34 cellular contexts compared by ENCODE assay signal in the genomic region with DNA sequence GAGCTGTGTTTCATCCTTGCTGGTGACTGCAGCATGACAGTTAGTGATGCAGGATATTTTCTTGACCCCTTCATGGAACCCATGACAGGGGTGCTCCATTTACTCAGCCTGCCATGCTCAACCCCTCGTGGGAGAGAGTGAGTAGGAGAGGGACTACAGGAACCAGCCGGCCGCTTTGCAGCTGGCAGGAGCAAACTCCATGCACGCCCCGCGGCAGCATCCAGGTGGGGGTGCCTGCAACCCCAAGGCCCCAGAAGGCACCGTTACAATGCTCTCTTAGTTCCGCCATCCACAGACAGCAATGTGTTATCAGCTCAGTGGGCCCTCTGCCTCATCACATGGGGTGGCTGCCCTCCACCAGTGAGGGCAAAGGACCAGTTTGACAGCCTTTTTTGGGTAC.
DNase-seq lines count a peak whose midpoint lies in the region; ATAC-seq, FAIRE-seq and TF ChIP-seq lines count a peak whose summit lies in the region.
"Had no signal": no experiment of that assay in that cellular context is flagged by ENCODE, and none has a peak within 500 bp of the region (broad histone marks: within the 10 kb centered on the region; RNA-seq: fewer than 3 reads in every experiment).

No MANE protein-coding gene starts in this region.

- H3K4me3 Mint-ChIP-seq in chondrocyte (ENCODE audit: unreplicated experiment) = no peak overlapping the region
- H3K4me3 Mint-ChIP-seq: B cell; CD14-positive monocyte; CD4-positive, alpha-beta memory T cell; CD4-positive, alpha-beta T cell; CD4-positive, CD25-positive, alpha-beta regulatory T cell; CD8-positive, alpha-beta memory T cell; CD8-positive, alpha-beta T cell had no signal

- peaks cover 3% of the 10 kb centered on the region for H3K27me3 Mint-ChIP-seq in chondrocyte (ENCODE audit: low read depth)

- CTCF ChIA-PET in Panc1 (lab: Charles Lee) = no interaction called here

- H3K27ac ChIP-seq in Panc1 (ENCODE audit: low read length) (no peak overlapping the region), kidney (ENCODE audit: low read depth in 2 of 2, low read length in 2 of 2) (no peak overlapping the region)
- H3K27ac ChIP-seq: 22Rv1; A549; BLaER1; BLaER1 treated with 17β-estradiol and CSF1 and Interleukin-3, amounts not matched to agents 10 nM and 100 nM; C4-2B had no signal

- TF ChIP-seq CTCF in Panc1 (IDR thresholded peaks at IDR 0.05) = no peak
- no peak for TF ChIP-seq CTCF in chondrocyte (IDR thresholded peaks at IDR 0.05)
- TF ChIP-seq CTCF in kidney (IDR thresholded peaks at IDR 0.05; ENCODE audit: borderline replicate concordance, extremely low read depth, insufficient read depth) = no peak
- TF ChIP-seq CTCF in D721Med (IDR thresholded peaks at IDR 0.05; ENCODE audit: insufficient read depth, missing control alignments) = no peak

- 0 out of 2 replicates have a peak, but pooled peaks have one; percentile 17 for ATAC-seq in Panc1
- no peak for ATAC-seq in HG02610 (IDR thresholded peaks at IDR 0.05; ENCODE audit: unreplicated experiment)
- ATAC-seq: A549; CD8-positive, alpha-beta T cell had no signal

- no peak for FAIRE-seq in kidney (lab: Jason Lieb, UNC)
- FAIRE-seq in D721Med (lab: Jason Lieb, UNC) = no peak
- FAIRE-seq: A204.1, A549 had no signal

- POLR2A ChIA-PET in Panc1 (lab: Charles Lee) = no interaction called here

- intact Hi-C loops in Panc1 (cut with micrococcal nuclease; ENCODE audit: unreplicated experiment) (no loop called here), kidney (cut with DNase I) (no loop called here)

- H3K9me3 ChIP-seq in Panc1 (ENCODE audit: control insufficient read depth, insufficient read depth, low read depth, low read length) (peaks cover 4% of the 10 kb centered on the region; the same call in 1 of the 2 replicates), kidney (ENCODE audit: control insufficient read depth in 1 of 2, low read length in 2 of 2) (no peaks in the 10 kb centered on the region)
- H3K9me3 ChIP-seq: BE2C; BLaER1; BLaER1 treated with 17β-estradiol and CSF1 and Interleukin-3, amounts not matched to agents 10 nM and 100 nM; Caco-2 had no signal

- H3K36me3 ChIP-seq in Panc1 (ENCODE audit: control insufficient read depth, insufficient read depth, low read length) = no peaks in the 10 kb centered on the region
- no peaks in the 10 kb centered on the region for H3K36me3 ChIP-seq in kidney (ENCODE audit: control insufficient read depth in 1 of 2, insufficient read depth in 2 of 2, low read length in 2 of 2)
- H3K36me3 ChIP-seq: BE2C; BLaER1; BLaER1 treated with 17β-estradiol and CSF1 and Interleukin-3, amounts not matched to agents 10 nM and 100 nM had no signal

- no peak overlapping the region for H3K9ac ChIP-seq in kidney (ENCODE audit: low read length in 2 of 2)
- H3K9ac ChIP-seq: BLaER1; BLaER1 treated with 17β-estradiol and CSF1 and Interleukin-3, amounts not matched to agents 10 nM and 100 nM had no signal

- no TSS peak for BruUV-seq in Panc1 (replicated peaks; lab: Mats Ljungman, UMichigan)

- no peaks in the 10 kb centered on the region for H3K4me1 Mint-ChIP-seq in chondrocyte (ENCODE audit: low read depth)
- H3K4me1 Mint-ChIP-seq: B cell; CD14-positive monocyte; CD4-positive, alpha-beta memory T cell; CD4-positive, CD25-positive, alpha-beta regulatory T cell; CD8-positive, alpha-beta memory T cell had no signal

- H3K4me3 ChIP-seq in Panc1 (ENCODE audit: low read depth in 2 of 2, low read length in 2 of 2) (no peak overlapping the region), kidney (ENCODE audit: low read length in 2 of 2) (no peak overlapping the region)
- H3K4me3 ChIP-seq: A549; BLaER1; BLaER1 treated with 17β-estradiol and CSF1 and Interleukin-3, amounts not matched to agents 10 nM and 100 nM had no signal

- DNase-seq in Panc1 (ENCODE audit: low read depth, low spot score) (no peak), chondrocyte (ENCODE audit: low spot score) (peak; percentile 77), kidney (peak; percentile 68), ureter (ENCODE audit: low spot score) (no peak), D721Med (ENCODE audit: insufficient read length, low spot score) (no peak)
- DNase-seq: 8988T; ACHN; AML-193; BE2C; C1 segment of cervical spinal cord; Caco-2; Calu3; CD4-positive, alpha-beta T cell; CD4-positive, CD25-positive, alpha-beta regulatory T cell; CD8-positive, alpha-beta memory T cell; CD8-positive, alpha-beta T cell; COR-L47; DMS 273 treated with DMSO at 0.1 percent for 48 hours; DMS153; DMS53; DMS79; DMS79 treated with DMSO at 0.1 percent for 48 hours; DND-41; EL had no signal

- no peak overlapping the region for H3K27ac Mint-ChIP-seq in chondrocyte (ENCODE audit: unreplicated experiment)
- H3K27ac Mint-ChIP-seq: B cell; CD14-positive monocyte; CD4-positive, alpha-beta memory T cell; CD4-positive, alpha-beta T cell; CD4-positive, CD25-positive, alpha-beta regulatory T cell; CD8-positive, alpha-beta memory T cell; CD8-positive, alpha-beta T cell had no signal

- H3K27me3 ChIP-seq in Panc1 (ENCODE audit: control insufficient read depth, insufficient read depth, low read length) = no peaks in the 10 kb centered on the region
- H3K27me3 ChIP-seq: BLaER1; BLaER1 treated with 17β-estradiol and CSF1 and Interleukin-3, amounts not matched to agents 10 nM and 100 nM had no signal

- in situ Hi-C loops in Panc1 (cut with HindIII; ENCODE audit: low pct_unique_long_range_greater_than_20kb, low sequenced_read_pairs) = no loop called here

- H3K9me3 Mint-ChIP-seq in chondrocyte (ENCODE audit: low read depth) = no peaks in the 10 kb centered on the region
- H3K9me3 Mint-ChIP-seq: CD8-positive, alpha-beta T cell had no signal

- no peaks in the 10 kb centered on the region for H3K4me1 ChIP-seq in Panc1 (ENCODE audit: control insufficient read depth, insufficient read depth, low read length)
- no peaks in the 10 kb centered on the region for H3K4me1 ChIP-seq in kidney (ENCODE audit: control insufficient read depth in 1 of 2, insufficient read depth in 1 of 2, low read depth in 1 of 2, low read length in 2 of 2)
- H3K4me1 ChIP-seq: A549; BE2C; BLaER1; BLaER1 treated with 17β-estradiol and CSF1 and Interleukin-3, amounts not matched to agents 10 nM and 100 nM; Caco-2 had no signal

- no peaks in the 10 kb centered on the region for H3K36me3 Mint-ChIP-seq in chondrocyte (ENCODE audit: low read depth)
- H3K36me3 Mint-ChIP-seq: CD14-positive monocyte; CD4-positive, alpha-beta memory T cell; CD4-positive, CD25-positive, alpha-beta regulatory T cell; CD8-positive, alpha-beta memory T cell; CD8-positive, alpha-beta T cell had no signal

Comparison
In these comparisons a context has a peak if more than half of its experiments do, and no peak if none do; other contexts are left out.
1. DNase-seq: peak in chondrocyte (single experiment) and kidney (single experiment); none in Panc1 (single experiment), ureter (single experiment) and D721Med (single experiment).